In the genomic region with DNA sequence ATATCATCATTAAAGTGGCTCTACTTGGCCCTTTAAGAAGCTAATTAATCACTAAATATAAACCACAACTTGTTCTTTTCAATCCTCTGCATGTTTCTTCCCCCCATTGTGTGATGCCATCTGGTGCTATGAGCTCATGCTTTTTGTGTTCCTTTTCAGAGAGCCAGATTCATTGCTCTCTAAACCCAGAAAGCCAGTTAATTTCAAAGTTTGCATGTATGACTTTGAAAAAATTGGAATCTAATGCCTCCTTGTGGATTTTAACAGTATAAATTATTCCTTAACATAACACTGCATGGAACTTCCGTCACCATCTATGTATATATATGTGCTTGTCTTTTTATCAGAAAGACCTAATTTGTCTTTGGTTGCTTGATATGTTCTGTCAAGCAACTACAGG, we compare ENCODE assay signal across 9 cellular contexts. TPM values are rescaled to one million over a fixed set of nuclear protein-coding genes. Genes with fewer than 3 reads are reported as not detected.
DNase-seq lines count a peak whose midpoint lies in the region; ATAC-seq and TF ChIP-seq lines count a peak whose summit lies in the region.
"Had no signal": no experiment of that assay in that cellular context is flagged by ENCODE, and none has a peak within 500 bp of the region (broad histone marks: within the 10 kb centered on the region; RNA-seq: fewer than 3 reads in every experiment).

No MANE protein-coding gene starts in this region.

- no peak overlapping the region for H3K4me3 ChIP-seq in astrocyte of the cerebellum (ENCODE audit: low read depth, low read length)

- H3K27ac Mint-ChIP-seq in T-cell, result no peak overlapping the region

- POLR2A ChIA-PET in T-cell (lab: Charles Lee), result no interaction called here

- DNase-seq in KBM-7 (peak; percentile 39), astrocyte of the cerebellum (ENCODE audit: low read depth) (peak; percentile 84), kidney glomerular epithelial cell (lab: John Stamatoyannopoulos, UW) (peak; percentile 66), mesenteric fat pad (ENCODE audit: low spot score) (no peak), T-cell (no peak)

- H3K36me3 Mint-ChIP-seq in T-cell, result no peaks in the 10 kb centered on the region

- in situ Hi-C loops in KBM-7 (cut with MboI; ENCODE audit: low pct_unique_long_range_greater_than_20kb, low sequenced_read_pairs), result no loop called here
- in situ Hi-C loops in astrocyte of the cerebellum (cut with HindIII; ENCODE audit: low sequenced_read_pairs), result no loop called here

- H3K4me1 Mint-ChIP-seq in T-cell, result no peaks in the 10 kb centered on the region

- H3K9me3 Mint-ChIP-seq in T-cell, result peaks cover 11 to 22% (median 13%) of the 10 kb centered on the region in 3 donors

- no peak overlapping the region for H3K4me3 Mint-ChIP-seq in T-cell

- TF ChIP-seq CTCF in 22Rv1 (IDR thresholded peaks at IDR 0.05) (peak; percentile 22; the same call in 1 of the 2 replicates), astrocyte of the cerebellum (IDR thresholded peaks at IDR 0.05; ENCODE audit: low read depth, low read length, missing control alignments) (no peak)

- no peak overlapping the region for H3K27ac ChIP-seq in 22Rv1
- H3K27ac ChIP-seq: neutrophil had no signal

- no peak for ATAC-seq in activated CD4-positive, CD25-positive, alpha-beta regulatory T cell treated with anti-CD3 and anti-CD28 coated beads, Interleukin-2, amount 50 U/mL, for 24 hours
- ATAC-seq in GM21447 (IDR thresholded peaks at IDR 0.05; ENCODE audit: unreplicated experiment), result no peak
- ATAC-seq in T-cell (replicated peaks in 1 of 4), result no peak

- CTCF ChIA-PET in T-cell (lab: Charles Lee), result no interaction called here

- peaks cover 0 to 14% of the 10 kb centered on the region in 2 donors for H3K27me3 Mint-ChIP-seq in T-cell

RNA-seq across cellular contexts. Expression of gene TMEM178A, which starts 31.1 kb away (rescaled TPM):
- total RNA-seq in mesenteric fat pad (1.5 TPM), T-cell (under 1 TPM in 3 of 5 donors, not detected in 2; 0.32 to 0.47 (median 0.45) TPM)

Comparison
In these comparisons a context has a peak if more than half of its experiments do, and no peak if none do; other contexts are left out.
1. DNase-seq: peak in KBM-7 (single experiment), astrocyte of the cerebellum (single experiment) and kidney glomerular epithelial cell (single experiment); none in mesenteric fat pad (single experiment) and T-cell (0 of 34).